9 cellular contexts compared by ENCODE assay signal in the genomic region with DNA sequence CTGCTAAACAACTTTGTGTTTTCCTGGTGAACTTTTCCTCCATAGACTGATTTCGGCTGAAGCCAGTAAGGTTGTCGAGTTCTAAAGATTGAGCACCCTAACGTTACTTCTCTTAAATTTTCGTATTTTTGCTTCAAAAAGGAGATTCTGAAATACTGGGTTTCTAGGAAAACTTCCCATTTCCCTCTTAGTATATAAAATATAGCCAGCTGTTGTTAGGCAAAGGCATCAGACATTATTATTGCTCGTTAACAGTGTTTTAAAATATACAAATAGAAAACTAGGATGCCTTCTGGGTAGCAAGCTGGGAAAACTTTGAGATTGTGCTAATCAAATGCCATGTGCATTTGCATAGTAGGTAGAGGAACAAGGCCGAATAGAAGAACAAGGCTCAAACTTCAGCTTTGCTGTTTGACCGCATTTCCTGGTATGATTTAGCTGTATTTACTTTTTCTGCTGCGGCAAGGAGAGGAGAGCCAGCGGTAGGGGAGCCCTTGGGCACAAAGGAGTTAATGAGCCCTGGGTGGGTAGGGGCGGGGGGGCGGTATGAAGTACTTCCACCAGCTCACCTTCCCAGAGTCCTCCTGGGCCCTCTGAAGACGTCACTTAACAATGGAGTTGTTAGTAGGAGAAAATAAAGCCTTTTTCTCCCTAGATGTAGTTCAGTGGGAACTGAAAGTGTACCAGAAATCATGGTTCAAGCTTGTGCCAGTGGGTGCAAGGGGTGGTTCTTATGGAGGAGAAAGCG.
DNase-seq lines count a peak whose midpoint lies in the region; ATAC-seq and TF ChIP-seq lines count a peak whose summit lies in the region.
"Had no signal": no experiment of that assay in that cellular context is flagged by ENCODE, and none has a peak within 500 bp of the region (broad histone marks: within the 10 kb centered on the region; RNA-seq: fewer than 3 reads in every experiment).

No MANE protein-coding gene starts in this region.

- BruUV-seq in A673 (replicated peaks; lab: Mats Ljungman, UMichigan): no TSS peak

- H3K4me3 ChIP-seq in A673 (ENCODE audit: low read depth, low read length, poor library complexity, severe bottlenecking): no peak overlapping the region
- H3K4me3 ChIP-seq in LNCaP clone FGC (ENCODE audit: low read depth, low read length): peak overlapping the region; percentile 9; the same call in 1 of the 2 replicates
- H3K4me3 ChIP-seq in WERI-Rb-1 (ENCODE audit: low read depth, low read length): no peak overlapping the region
- H3K4me3 ChIP-seq: skin epidermis had no signal

- H3K27ac ChIP-seq in A673 (ENCODE audit: low read depth, low read length, poor library complexity, severe bottlenecking) (peak overlapping the region; percentile 87), WERI-Rb-1 (peak overlapping the region; percentile 97)

- CTCF ChIA-PET in A673 (lab: Charles Lee): no interaction called here

- intact Hi-C loops in A673 (cut with micrococcal nuclease; ENCODE audit: unreplicated experiment): no loop called here

- no peaks in the 10 kb centered on the region for H3K36me3 ChIP-seq in A673 (ENCODE audit: insufficient read depth, low read length, poor library complexity, severe bottlenecking)
- peaks cover 29% of the 10 kb centered on the region for H3K36me3 ChIP-seq in WERI-Rb-1

- TF ChIP-seq CTCF in A673 (conservative IDR thresholded peaks at IDR 0.05; ENCODE audit: low read depth, low read length) (no peak), LNCaP clone FGC (IDR thresholded peaks at IDR 0.05; ENCODE audit: control insufficient read depth, extremely low read depth, insufficient read depth) (no peak), WERI-Rb-1 (IDR thresholded peaks at IDR 0.05; ENCODE audit: low read depth, low read length) (no peak)

- H3K9me3 ChIP-seq in A673 (ENCODE audit: low read depth, low read length, poor library complexity, severe bottlenecking) (no peaks in the 10 kb centered on the region), WERI-Rb-1 (ENCODE audit: severe bottlenecking) (no peaks in the 10 kb centered on the region)

- POLR2A ChIA-PET in A673 (lab: Charles Lee; ENCODE audit: low non-redundant PET): interaction anchor here (0.6 kb wide), 1 partner anchor 12 kb away, joined by 3 read pairs; no protein-coding TSS in a partner anchor

- DNase-seq in A673 (ENCODE audit: low spot score): no peak
- no peak for DNase-seq in LNCaP clone FGC (ENCODE audit: low read depth)
- no peak for DNase-seq in WERI-Rb-1
- DNase-seq in medulla oblongata (ENCODE audit: extremely low spot score): peak; percentile 77
- DNase-seq in SKM-1 treated with dmso at 0.1 percent for 144 hours (lab: John Stamatoyannopoulos, UW; ENCODE audit: unreplicated experiment): no peak
- no peak for DNase-seq in NCI-H226

- H3K27me3 ChIP-seq in A673 (replicated peaks; ENCODE audit: insufficient read depth, low read depth, low read length, poor library complexity): no peaks in the 10 kb centered on the region
- no peaks in the 10 kb centered on the region for H3K27me3 ChIP-seq in WERI-Rb-1 (ENCODE audit: insufficient read depth, low read depth, severe bottlenecking)

- peak; percentile 77 for ATAC-seq in GM18870 (IDR thresholded peaks at IDR 0.05; ENCODE audit: unreplicated experiment)
- ATAC-seq in GM19035 (IDR thresholded peaks at IDR 0.05; ENCODE audit: unreplicated experiment): no peak

- peaks cover 48% of the 10 kb centered on the region for H3K4me1 ChIP-seq in A673 (ENCODE audit: insufficient read depth, low read length, poor library complexity, severe bottlenecking)
